ENCODE assay signal across 3 cellular contexts in genomic region chr18:23763343-23763742, GRCh38.
"Had no signal": no experiment of that assay in that cellular context is flagged by ENCODE, and none has a peak within 500 bp of the region (broad histone marks: within the 10 kb centered on the region; RNA-seq: fewer than 3 reads in every experiment).

No MANE protein-coding gene starts in this region.

- H3K4me3 ChIP-seq: GM12878 had no signal

- DNase-seq: GDM1, GF-D8 had no signal
